In the genomic region with DNA sequence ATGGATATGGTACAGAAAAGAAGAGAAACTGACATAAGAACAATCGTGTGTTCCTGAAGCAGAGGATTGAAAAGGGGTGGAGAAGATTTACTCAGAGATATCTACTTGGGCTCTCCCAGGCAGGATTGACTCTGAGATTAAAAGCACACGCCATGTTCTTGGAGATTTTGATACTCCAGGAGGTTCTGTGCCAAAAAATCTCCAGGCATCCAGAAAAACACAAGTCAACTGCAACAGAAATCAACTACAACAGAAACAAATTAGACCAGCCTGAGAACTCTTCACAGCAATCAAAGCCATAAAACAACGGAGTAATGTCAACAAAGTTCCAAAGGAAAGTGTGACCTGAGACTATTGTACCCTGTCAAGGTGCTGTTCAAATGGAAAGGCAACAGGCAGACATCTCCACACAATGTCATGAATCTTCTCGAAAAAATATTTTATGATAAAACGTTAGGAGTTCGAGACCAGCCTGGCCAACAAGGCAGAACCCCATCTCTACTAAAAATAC, we compare ENCODE assay signal across 26 cellular contexts.
"Had no signal": no experiment of that assay in that cellular context is flagged by ENCODE, and none has a peak within 500 bp of the region (broad histone marks: within the 10 kb centered on the region; RNA-seq: fewer than 3 reads in every experiment).

No MANE protein-coding gene starts in this region.

- H3K36me3 Mint-ChIP-seq: activated naive CD4-positive, alpha-beta T cell treated with anti-CD3 and anti-CD28 coated beads, Interleukin-2, amount 50 U/mL, for 24 hours had no signal

- ATAC-seq: activated CD4-positive, CD25-positive, alpha-beta regulatory T cell treated with anti-CD3 and anti-CD28 coated beads, Interleukin-2, amount 50 U/mL, for 24 hours; activated CD8-positive, alpha-beta T cell treated with anti-CD3 and anti-CD28 coated beads for 36 hours; effector memory CD8-positive, alpha-beta T cell; esophagus mucosa; left ventricle myocardium superior; psoas muscle; right cardiac atrium; stimulated activated naive CD8-positive, alpha-beta T cell treated with anti-CD3 and anti-CD28 coated beads, Interleukin-15, Interleukin-2, amounts not matched to agents 100 U/mL and 50 U/mL, for 24 hours; T-cell; upper lobe of right lung had no signal

- H3K36me3 ChIP-seq: brain microvascular endothelial cell, pancreas, upper lobe of right lung had no signal

- H3K4me3 Mint-ChIP-seq: activated CD4-positive, alpha-beta T cell treated with anti-CD3 and anti-CD28 coated beads, Interleukin-2, amount 10 ng/mL, durations not matched to agents 7 days and 5 days; activated CD8-positive, alpha-beta T cell treated with anti-CD3 and anti-CD28 coated beads for 36 hours; activated naive CD4-positive, alpha-beta T cell treated with anti-CD3 and anti-CD28 coated beads, Interleukin-2, amount 50 U/mL, for 24 hours; effector memory CD8-positive, alpha-beta T cell; nephron; T-cell; T-helper 2 cell treated with Interferon-gamma antibody and Interleukin-4, amounts not matched to agents 5 μg/mL and 100 μg/mL, for 36 hours had no signal

- H3K4me1 Mint-ChIP-seq: activated CD4-positive, alpha-beta T cell treated with anti-CD3 and anti-CD28 coated beads, Interleukin-2, amount 10 ng/mL, durations not matched to agents 7 days and 5 days; activated naive CD4-positive, alpha-beta T cell treated with anti-CD3 and anti-CD28 coated beads, Interleukin-2, amount 50 U/mL, for 24 hours; T-cell had no signal

- H3K4me1 ChIP-seq: psoas muscle, upper lobe of right lung had no signal

- H3K9me3 Mint-ChIP-seq: activated CD4-positive, alpha-beta T cell treated with anti-CD3 and anti-CD28 coated beads, Interleukin-2, amount 10 ng/mL, durations not matched to agents 7 days and 5 days; activated CD8-positive, alpha-beta T cell treated with anti-CD3 and anti-CD28 coated beads for 36 hours; activated naive CD4-positive, alpha-beta T cell treated with anti-CD3 and anti-CD28 coated beads, Interleukin-2, amount 50 U/mL, for 24 hours; effector memory CD8-positive, alpha-beta T cell; T-cell; T-helper 2 cell treated with Interferon-gamma antibody and Interleukin-4, amounts not matched to agents 5 μg/mL and 100 μg/mL, for 36 hours had no signal

- H3K9me3 ChIP-seq: pancreas, psoas muscle, upper lobe of right lung had no signal

- DNase-seq: activated CD4-positive, alpha-beta T cell treated with anti-CD3 and anti-CD28 coated beads, Interleukin-2, amount 10 ng/mL, durations not matched to agents 7 days and 5 days; activated CD8-positive, alpha-beta T cell treated with anti-CD3 and anti-CD28 coated beads for 36 hours; activated gamma-delta T cell treated with Interleukin-2 at 50 U/mL for 16 hours; activated T-cell treated with anti-CD3 and anti-CD28 coated beads, Interleukin-2, amount 50 U/mL, for 1 hour; aorta; brain microvascular endothelial cell; caudate nucleus; effector memory CD8-positive, alpha-beta T cell; foreskin fibroblast; kidney glomerular epithelial cell; left ventricle myocardium superior; midbrain; pancreas; psoas muscle; right cardiac atrium; stimulated activated CD4-positive, alpha-beta T cell treated with anti-CD3 and anti-CD28 coated beads, Interleukin-12 subunit alpha, Interleukin-12 subunit beta, amount 100 ng/mL, for 4 hours; stimulated activated CD4-positive, alpha-beta T cell treated with anti-CD3 and anti-CD28 coated beads, Interleukin-4, amount 100 ng/mL, for 4 hours; stimulated activated naive CD8-positive, alpha-beta T cell treated with anti-CD3 and anti-CD28 coated beads, Interleukin-15, Interleukin-2, amounts not matched to agents 100 U/mL and 50 U/mL, for 24 hours; T-cell; upper lobe of right lung had no signal

- H3K27ac Mint-ChIP-seq: activated CD4-positive, alpha-beta T cell treated with anti-CD3 and anti-CD28 coated beads, Interleukin-2, amount 10 ng/mL, durations not matched to agents 7 days and 5 days; activated CD8-positive, alpha-beta T cell treated with anti-CD3 and anti-CD28 coated beads for 36 hours; activated naive CD4-positive, alpha-beta T cell treated with anti-CD3 and anti-CD28 coated beads, Interleukin-2, amount 50 U/mL, for 24 hours; effector memory CD8-positive, alpha-beta T cell; nephron; T-cell; T-helper 2 cell treated with Interferon-gamma antibody and Interleukin-4, amounts not matched to agents 5 μg/mL and 100 μg/mL, for 36 hours had no signal

- H3K27ac ChIP-seq: brain microvascular endothelial cell, pancreas, psoas muscle, upper lobe of right lung, VCaP had no signal

- H3K27me3 ChIP-seq: brain microvascular endothelial cell, pancreas, upper lobe of right lung had no signal

- H3K4me3 ChIP-seq: pancreas, psoas muscle, upper lobe of right lung had no signal
